In the genomic region with DNA sequence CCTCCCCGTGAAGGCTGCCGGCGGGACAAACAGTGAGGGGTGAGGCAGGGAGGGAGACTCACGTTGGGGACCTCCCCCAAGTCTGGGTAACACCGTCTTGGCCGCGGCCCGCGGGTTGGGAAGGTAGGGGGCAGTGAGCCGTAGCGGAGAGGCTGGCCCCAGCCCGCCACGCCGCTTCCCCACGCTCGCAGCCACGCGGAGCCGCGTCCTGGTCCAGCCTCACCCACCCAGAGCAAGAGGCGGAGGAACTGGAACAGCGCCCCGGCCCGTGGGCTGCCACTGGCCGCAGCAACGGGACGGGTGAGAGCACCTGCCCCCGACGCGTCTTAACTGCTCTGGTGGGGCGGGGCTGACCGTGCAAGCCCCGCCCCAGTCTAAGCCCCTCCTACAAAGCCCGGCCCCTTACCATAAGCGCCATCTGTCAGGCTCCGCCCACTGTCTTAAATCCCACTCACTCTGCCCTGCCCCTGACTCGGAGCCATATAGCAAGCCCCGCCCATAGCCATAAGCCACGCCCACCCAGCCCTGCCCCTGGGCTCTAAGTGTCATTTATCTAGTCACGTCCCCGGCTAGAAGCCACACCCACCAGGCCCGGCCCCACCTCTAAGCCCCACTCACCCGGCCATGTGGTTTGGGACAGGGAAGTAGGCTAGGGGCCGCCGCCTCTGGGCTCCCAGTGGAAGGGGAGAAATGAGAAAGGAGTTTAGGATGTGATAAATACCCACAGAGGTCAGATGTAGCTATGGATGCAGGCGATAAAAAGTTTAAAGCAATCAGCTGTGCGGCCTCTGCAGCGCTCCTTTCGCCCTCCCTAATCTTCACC, we compare ENCODE assay signal across 8 cellular contexts. TPM values are rescaled to one million over a fixed set of nuclear protein-coding genes. Genes with fewer than 3 reads are reported as not detected.
DNase-seq lines count a peak whose midpoint lies in the region; ATAC-seq and TF ChIP-seq lines count a peak whose summit lies in the region.

No MANE protein-coding gene starts in this region.

- peak overlapping the region; percentile 40 for H3K4me3 Mint-ChIP-seq in endodermal cell

- no peaks in the 10 kb centered on the region for H3K9me3 ChIP-seq in endodermal cell (ENCODE audit: control insufficient read depth, low read length)

- H3K9ac ChIP-seq in endodermal cell (ENCODE audit: extremely low read depth, low read length, poor library complexity, severe bottlenecking) (no peak overlapping the region), mesendoderm (ENCODE audit: low read length) (peak overlapping the region; percentile 34)

- peak; percentile 65 for TF ChIP-seq POLR2A in GM19099 (IDR thresholded peaks at IDR 0.05; ENCODE audit: extremely low read depth, insufficient read length, low read depth)

- no peak overlapping the region for H3K23ac ChIP-seq in mesendoderm (ENCODE audit: low read length)

- ATAC-seq in HG03354 (IDR thresholded peaks at IDR 0.05; ENCODE audit: poor library complexity, severe bottlenecking, unreplicated experiment): peak; percentile 74

- H3K4me1 ChIP-seq in endodermal cell (ENCODE audit: control insufficient read depth, insufficient read depth, low read length) (no peaks in the 10 kb centered on the region), mesendoderm (ENCODE audit: control insufficient read depth, low read depth, low read length) (no peaks in the 10 kb centered on the region)

- no peaks in the 10 kb centered on the region for H3K79me2 ChIP-seq in mesendoderm (ENCODE audit: control insufficient read depth, insufficient read depth, low read length)

- no peaks in the 10 kb centered on the region for H3K79me1 ChIP-seq in mesendoderm (ENCODE audit: low read length)

- no peaks in the 10 kb centered on the region for H3K9me3 Mint-ChIP-seq in endodermal cell

- peak overlapping the region; percentile 76 for H3K56ac ChIP-seq in mesendoderm (ENCODE audit: low read length)

- DNase-seq in AG08395 (ENCODE audit: low spot score) (peak; percentile 18), NCI-H748 treated with DMSO at 0.1 percent for 48 hours (lab: John Stamatoyannopoulos, UW) (peak; percentile 63), endodermal cell (peak; percentile 100), mesendoderm (peak; percentile 99)
- peak; percentile 95 for DNase-seq in activated CD8-positive, alpha-beta memory T cell treated with anti-CD3 and anti-CD28 coated beads for 24 hours
- peak; percentile 78 for DNase-seq in stimulated activated CD8-positive, alpha-beta memory T cell treated with anti-CD3 and anti-CD28 coated beads, Interleukin-15, amount 100 ng/mL, for 24 hours (ENCODE audit: low read depth)

- peaks cover 39% of the 10 kb centered on the region for H3K27me3 Mint-ChIP-seq in endodermal cell (ENCODE audit: insufficient read depth)

- H3K4me2 ChIP-seq in mesendoderm (ENCODE audit: low read length): peak overlapping the region; percentile 52

- 16 to 31% methylated on average over 8 to 49 of the region's 49 CpGs for WGBS in endodermal cell (ENCODE audit: insufficient coverage in 1 of 2, insufficient read length in 1 of 2), 2 experiments
- WGBS in mesendoderm (ENCODE audit: extremely low coverage, insufficient coverage, low lambda C conversion rate): no CpG with 5 or more reads among the region's 49 CpGs

- H3K27ac Mint-ChIP-seq in endodermal cell: no peak overlapping the region

- H4K5ac ChIP-seq in mesendoderm (ENCODE audit: low read length): no peak overlapping the region

- H3K27ac ChIP-seq in endodermal cell (ENCODE audit: low read depth, low read length) (no peak overlapping the region), mesendoderm (ENCODE audit: low read depth, low read length) (no peak overlapping the region)

- H2BK15ac ChIP-seq in mesendoderm (replicated peaks; ENCODE audit: low read depth): no peak overlapping the region

- no peak overlapping the region for H2AK5ac ChIP-seq in mesendoderm (ENCODE audit: low read length)

- no peaks in the 10 kb centered on the region for H3K36me3 ChIP-seq in endodermal cell (ENCODE audit: control insufficient read depth, insufficient read depth, low read length)
- no peaks in the 10 kb centered on the region for H3K36me3 ChIP-seq in mesendoderm (ENCODE audit: control insufficient read depth, insufficient read depth, low read length)

- no peak overlapping the region for H2BK5ac ChIP-seq in mesendoderm (ENCODE audit: low read length)

- no peak overlapping the region for H2BK120ac ChIP-seq in mesendoderm (ENCODE audit: low read depth, low read length)

- H3K4me1 Mint-ChIP-seq in endodermal cell: peaks cover 13% of the 10 kb centered on the region

- peak; percentile 25 for TF ChIP-seq CTCF in endodermal cell (conservative IDR thresholded peaks at IDR 0.05)

- H3K27me3 ChIP-seq in endodermal cell (ENCODE audit: control insufficient read depth, insufficient read depth, low read length, poor library complexity, severe bottlenecking) (peaks cover 15% of the 10 kb centered on the region), mesendoderm (ENCODE audit: insufficient read depth, low read length, poor library complexity) (no peaks in the 10 kb centered on the region)

- no peaks in the 10 kb centered on the region for H3K36me3 Mint-ChIP-seq in endodermal cell (ENCODE audit: low read depth)

- no peak overlapping the region for H3K4ac ChIP-seq in mesendoderm (ENCODE audit: low read depth, low read length)

- no peak overlapping the region for H4K8ac ChIP-seq in mesendoderm (ENCODE audit: low read depth, low read length)

- H3K4me3 ChIP-seq in endodermal cell (ENCODE audit: low read length) (peak overlapping the region; percentile 70), mesendoderm (ENCODE audit: low read length) (no peak overlapping the region)

- H3K18ac ChIP-seq in mesendoderm (ENCODE audit: low read length): no peak overlapping the region

RNA-seq across cellular contexts. Expression of gene CCL25, which starts 2.1 kb away (rescaled TPM):
- total RNA-seq in endodermal cell: not detected
- 0.50 TPM for polyA plus RNA-seq in endodermal cell (2013, experiment 1 of 2)
- 0.54 TPM for polyA plus RNA-seq in endodermal cell (2013, experiment 2 of 2)
- polyA plus RNA-seq in mesendoderm (2013, experiment 1 of 2): 0.07 TPM
- polyA plus RNA-seq in mesendoderm (2013, experiment 2 of 2): 0.13 TPM

RNA-seq across cellular contexts. Expression of gene ELAVL1, which starts 45.0 kb away (rescaled TPM):
- total RNA-seq in endodermal cell: 100 to 1,000 TPM; 123 to 149 TPM
- 151 TPM for polyA plus RNA-seq in endodermal cell (2013, experiment 1 of 2)
- polyA plus RNA-seq in endodermal cell (2013, experiment 2 of 2): 138 TPM
- polyA plus RNA-seq in mesendoderm (2013, experiment 1 of 2): 74.8 TPM
- polyA plus RNA-seq in mesendoderm (2013, experiment 2 of 2): 77.1 TPM

Comparison
In these comparisons a context has a peak if more than half of its experiments do, and no peak if none do; other contexts are left out.
1. DNase-seq: peak in every context shown above with its lines; median percentile 100 in endodermal cell; 99 in mesendoderm; 95 in activated CD8-positive, alpha-beta memory T cell treated with anti-CD3 and anti-CD28 coated beads for 24 hours; 78 in stimulated activated CD8-positive, alpha-beta memory T cell treated with anti-CD3 and anti-CD28 coated beads, Interleukin-15, amount 100 ng/mL, for 24 hours; 63 in NCI-H748 treated with DMSO at 0.1 percent for 48 hours; 18 in AG08395.